Comparison of ENCODE assay signal across 1 cellular context in the genomic region with DNA sequence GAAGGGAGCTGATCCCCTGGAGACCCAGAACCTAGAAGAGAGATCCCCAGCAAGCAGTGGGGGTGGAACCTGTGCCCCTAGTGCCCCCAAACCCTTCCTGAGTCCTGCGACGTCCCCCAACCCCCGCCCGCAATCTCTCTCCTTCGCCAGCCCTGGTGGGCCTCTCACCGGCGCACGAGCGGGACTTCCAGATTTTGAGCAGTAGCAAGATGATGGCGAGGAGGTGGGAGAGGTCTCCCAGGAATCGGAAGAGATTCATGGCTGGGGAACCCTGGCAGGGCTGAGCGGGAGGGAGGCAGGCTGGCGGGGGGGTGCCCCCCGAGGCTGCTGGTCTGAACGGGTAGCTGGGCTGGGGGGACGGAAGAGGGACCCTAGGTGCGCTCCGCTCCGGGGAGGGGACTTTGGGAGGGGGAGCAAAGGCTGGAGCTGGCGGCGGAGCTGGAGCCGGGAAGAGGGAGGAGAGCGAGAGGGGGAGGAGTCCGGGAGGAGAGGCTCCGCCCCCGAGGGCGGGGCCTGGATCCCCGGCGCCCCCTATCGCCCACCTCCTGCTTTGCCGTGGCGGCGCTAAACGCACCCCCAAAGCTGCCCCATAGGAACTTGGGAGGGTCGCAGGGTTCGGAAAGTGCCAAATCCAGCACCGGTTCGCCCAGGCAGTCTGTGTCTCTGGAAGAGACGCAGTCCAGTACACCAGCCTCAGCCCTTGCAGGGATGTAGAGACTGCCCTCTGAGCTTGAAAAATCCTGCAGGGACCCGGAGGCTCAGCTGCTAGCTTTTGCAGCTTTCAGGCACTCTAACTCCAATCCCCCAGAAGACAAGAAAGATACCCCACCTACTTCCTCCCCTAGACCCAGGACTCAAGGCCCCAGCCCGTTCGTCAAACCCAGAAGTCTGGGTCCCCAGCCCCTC.
A peak's percentile ranks its signal among the peaks of the same experiment; 100 is the strongest.
TF ChIP-seq lines count a peak whose summit lies in the region.

KDELR1 (minus strand) TSS at position 452 of the 906 bp plus-strand sequence; CDS start at position 259, 193 bp downstream.

TF ChIP-seq in K562, 482 proteins besides CTCF, POLR2A, EP300 and RAD21 (continued from another document and continues in another):
- TF ChIP-seq ZKSCAN3 (CRISPR knock-in tag; IDR thresholded peaks at IDR 0.05) (no peak), PTBP1 (IDR thresholded peaks at IDR 0.05; ENCODE audit: low read depth, low read length) (no peak), THAP7 (CRISPR knock-in tag; IDR thresholded peaks at IDR 0.05) (no peak), FOS (IDR thresholded peaks at IDR 0.05; ENCODE audit: extremely low read depth, insufficient read length) (no peak), YY1 (IDR thresholded peaks at IDR 0.05; ENCODE audit: borderline replicate concordance in 1 of 3, control insufficient read depth in 1 of 3, extremely low read depth in 1 of 3, insufficient read depth in 3 of 3, insufficient read length in 1 of 3, insufficient replicate concordance in 2 of 3, low read depth in 1 of 3, low read length in 2 of 3) (peak in 1 of 3 experiments; percentile 45), SMARCA5 (IDR thresholded peaks at IDR 0.05) (no peak), BCOR (IDR thresholded peaks at IDR 0.05) (no peak), ZNF830 (CRISPR knock-in tag; IDR thresholded peaks at IDR 0.05) (no peak), CHD4 (IDR thresholded peaks at IDR 0.05; ENCODE audit: insufficient read depth, insufficient replicate concordance, low read depth, low read length, poor library complexity, severe bottlenecking) (peak; percentile 43), SIRT6 (IDR thresholded peaks at IDR 0.05; ENCODE audit: low read depth, low read length) (no peak), ZNF589 (CRISPR knock-in tag; IDR thresholded peaks at IDR 0.05; ENCODE audit: low read depth) (no peak), ZNF639 (CRISPR knock-in tag; conservative IDR thresholded peaks at IDR 0.05 in 1 of 2, IDR thresholded peaks at IDR 0.05 in 1 of 2) (no peak), TFAP4 (CRISPR knock-in tag; IDR thresholded peaks at IDR 0.05; ENCODE audit: borderline replicate concordance) (0 out of 2 replicates have a peak, but pooled peaks have one; percentile 10), BRD4 (IDR thresholded peaks at IDR 0.05) (no peak), ZBTB2 (IDR thresholded peaks at IDR 0.05) (no peak), POLR2G (IDR thresholded peaks at IDR 0.05; ENCODE audit: low read depth, low read length) (peak; percentile 67), CTCFL (IDR thresholded peaks at IDR 0.05; ENCODE audit: borderline replicate concordance, insufficient read depth, low read depth, low read length, poor library complexity, severe bottlenecking) (peak; percentile 80), CREB3L1 (IDR thresholded peaks at IDR 0.05; ENCODE audit: borderline replicate concordance, low read depth) (peak; percentile 67; the same call in 1 of the 2 replicates), TCF3 (CRISPR knock-in tag; IDR thresholded peaks at IDR 0.05) (no peak), SRSF1 (IDR thresholded peaks at IDR 0.05; ENCODE audit: low read depth, low read length) (no peak), CTBP1 (IDR thresholded peaks at IDR 0.05; ENCODE audit: borderline replicate concordance) (peak; percentile 37), KDM4B (IDR thresholded peaks at IDR 0.05; ENCODE audit: borderline replicate concordance in 2 of 2, low read depth in 1 of 2) (0 out of 4 replicates have a peak, but pooled peaks of 1 of the 2 experiments have one; percentile 39), TEAD1 (CRISPR knock-in tag; IDR thresholded peaks at IDR 0.05) (0 out of 4 replicates have a peak, but pooled peaks of 1 of the 2 experiments have one; percentile 25), BRCA1 (IDR thresholded peaks at IDR 0.05) (no peak), BRCA1 (CRISPR knock-in tag; IDR thresholded peaks at IDR 0.05) (no peak), ZNF444 (CRISPR knock-in tag; IDR thresholded peaks at IDR 0.05) (no peak), HNRNPUL1 (IDR thresholded peaks at IDR 0.05; ENCODE audit: low read length) (no peak), EGR1 (conservative IDR thresholded peaks at IDR 0.05) (0 out of 2 replicates have a peak, but pooled peaks have one; percentile 25), SIN3A (IDR thresholded peaks at IDR 0.05; ENCODE audit: borderline replicate concordance in 2 of 2, control insufficient read depth in 1 of 2, low read depth in 2 of 2, low read length in 2 of 2) (peak in 1 of 2 experiments; percentile 7; a peak in 1 of 4 replicates), RB1 (IDR thresholded peaks at IDR 0.05; ENCODE audit: low read depth) (peak; percentile 79; the same call in 1 of the 2 replicates), SP1 (CRISPR knock-in tag; IDR thresholded peaks at IDR 0.05) (peak; percentile 98), PHB (CRISPR knock-in tag; IDR thresholded peaks at IDR 0.05) (no peak), XRCC5 (IDR thresholded peaks at IDR 0.05; ENCODE audit: low read depth, low read length) (peak; percentile 83; the same call in 1 of the 2 replicates), MBD2 (IDR thresholded peaks at IDR 0.05; ENCODE audit: borderline replicate concordance, low read depth) (0 out of 2 replicates have a peak, but pooled peaks have one; percentile 13), SREBF2 (CRISPR knock-in tag; IDR thresholded peaks at IDR 0.05) (no peak)
- TF ChIP-seq, protein P1, sequence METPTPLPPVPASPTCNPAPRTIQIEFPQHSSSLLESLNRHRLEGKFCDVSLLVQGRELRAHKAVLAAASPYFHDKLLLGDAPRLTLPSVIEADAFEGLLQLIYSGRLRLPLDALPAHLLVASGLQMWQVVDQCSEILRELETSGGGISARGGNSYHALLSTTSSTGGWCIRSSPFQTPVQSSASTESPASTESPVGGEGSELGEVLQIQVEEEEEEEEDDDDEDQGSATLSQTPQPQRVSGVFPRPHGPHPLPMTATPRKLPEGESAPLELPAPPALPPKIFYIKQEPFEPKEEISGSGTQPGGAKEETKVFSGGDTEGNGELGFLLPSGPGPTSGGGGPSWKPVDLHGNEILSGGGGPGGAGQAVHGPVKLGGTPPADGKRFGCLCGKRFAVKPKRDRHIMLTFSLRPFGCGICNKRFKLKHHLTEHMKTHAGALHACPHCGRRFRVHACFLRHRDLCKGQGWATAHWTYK (CRISPR knock-in tag; IDR thresholded peaks at IDR 0.05) = 0 out of 2 replicates have a peak, but pooled peaks have one; percentile 28
- TF ChIP-seq, protein P2, sequence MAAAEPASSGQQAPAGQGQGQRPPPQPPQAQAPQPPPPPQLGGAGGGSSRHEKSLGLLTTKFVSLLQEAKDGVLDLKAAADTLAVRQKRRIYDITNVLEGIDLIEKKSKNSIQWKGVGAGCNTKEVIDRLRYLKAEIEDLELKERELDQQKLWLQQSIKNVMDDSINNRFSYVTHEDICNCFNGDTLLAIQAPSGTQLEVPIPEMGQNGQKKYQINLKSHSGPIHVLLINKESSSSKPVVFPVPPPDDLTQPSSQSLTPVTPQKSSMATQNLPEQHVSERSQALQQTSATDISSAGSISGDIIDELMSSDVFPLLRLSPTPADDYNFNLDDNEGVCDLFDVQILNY (CRISPR knock-in tag; IDR thresholded peaks at IDR 0.05) = no peak
- TF ChIP-seq, protein P3, sequence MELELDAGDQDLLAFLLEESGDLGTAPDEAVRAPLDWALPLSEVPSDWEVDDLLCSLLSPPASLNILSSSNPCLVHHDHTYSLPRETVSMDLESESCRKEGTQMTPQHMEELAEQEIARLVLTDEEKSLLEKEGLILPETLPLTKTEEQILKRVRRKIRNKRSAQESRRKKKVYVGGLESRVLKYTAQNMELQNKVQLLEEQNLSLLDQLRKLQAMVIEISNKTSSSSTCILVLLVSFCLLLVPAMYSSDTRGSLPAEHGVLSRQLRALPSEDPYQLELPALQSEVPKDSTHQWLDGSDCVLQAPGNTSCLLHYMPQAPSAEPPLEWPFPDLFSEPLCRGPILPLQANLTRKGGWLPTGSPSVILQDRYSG (tag; conservative IDR thresholded peaks at IDR 0.05; ENCODE audit: low read depth) = no peak
- TF ChIP-seq, protein P4, sequence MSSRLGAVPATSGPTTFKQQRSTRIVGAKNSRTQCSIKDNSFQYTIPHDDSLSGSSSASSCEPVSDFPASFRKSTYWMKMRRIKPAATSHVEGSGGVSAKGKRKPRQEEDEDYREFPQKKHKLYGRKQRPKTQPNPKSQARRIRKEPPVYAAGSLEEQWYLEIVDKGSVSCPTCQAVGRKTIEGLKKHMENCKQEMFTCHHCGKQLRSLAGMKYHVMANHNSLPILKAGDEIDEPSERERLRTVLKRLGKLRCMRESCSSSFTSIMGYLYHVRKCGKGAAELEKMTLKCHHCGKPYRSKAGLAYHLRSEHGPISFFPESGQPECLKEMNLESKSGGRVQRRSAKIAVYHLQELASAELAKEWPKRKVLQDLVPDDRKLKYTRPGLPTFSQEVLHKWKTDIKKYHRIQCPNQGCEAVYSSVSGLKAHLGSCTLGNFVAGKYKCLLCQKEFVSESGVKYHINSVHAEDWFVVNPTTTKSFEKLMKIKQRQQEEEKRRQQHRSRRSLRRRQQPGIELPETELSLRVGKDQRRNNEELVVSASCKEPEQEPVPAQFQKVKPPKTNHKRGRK (tag; IDR thresholded peaks at IDR 0.05) = no peak
- TF ChIP-seq, protein P5, sequence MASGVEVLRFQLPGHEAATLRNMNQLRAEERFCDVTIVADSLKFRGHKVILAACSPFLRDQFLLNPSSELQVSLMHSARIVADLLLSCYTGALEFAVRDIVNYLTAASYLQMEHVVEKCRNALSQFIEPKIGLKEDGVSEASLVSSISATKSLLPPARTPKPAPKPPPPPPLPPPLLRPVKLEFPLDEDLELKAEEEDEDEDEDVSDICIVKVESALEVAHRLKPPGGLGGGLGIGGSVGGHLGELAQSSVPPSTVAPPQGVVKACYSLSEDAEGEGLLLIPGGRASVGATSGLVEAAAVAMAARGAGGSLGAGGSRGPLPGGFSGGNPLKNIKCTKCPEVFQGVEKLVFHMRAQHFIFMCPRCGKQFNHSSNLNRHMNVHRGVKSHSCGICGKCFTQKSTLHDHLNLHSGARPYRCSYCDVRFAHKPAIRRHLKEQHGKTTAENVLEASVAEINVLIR (CRISPR knock-in tag; IDR thresholded peaks at IDR 0.05) = no peak
- TF ChIP-seq, protein P6, sequence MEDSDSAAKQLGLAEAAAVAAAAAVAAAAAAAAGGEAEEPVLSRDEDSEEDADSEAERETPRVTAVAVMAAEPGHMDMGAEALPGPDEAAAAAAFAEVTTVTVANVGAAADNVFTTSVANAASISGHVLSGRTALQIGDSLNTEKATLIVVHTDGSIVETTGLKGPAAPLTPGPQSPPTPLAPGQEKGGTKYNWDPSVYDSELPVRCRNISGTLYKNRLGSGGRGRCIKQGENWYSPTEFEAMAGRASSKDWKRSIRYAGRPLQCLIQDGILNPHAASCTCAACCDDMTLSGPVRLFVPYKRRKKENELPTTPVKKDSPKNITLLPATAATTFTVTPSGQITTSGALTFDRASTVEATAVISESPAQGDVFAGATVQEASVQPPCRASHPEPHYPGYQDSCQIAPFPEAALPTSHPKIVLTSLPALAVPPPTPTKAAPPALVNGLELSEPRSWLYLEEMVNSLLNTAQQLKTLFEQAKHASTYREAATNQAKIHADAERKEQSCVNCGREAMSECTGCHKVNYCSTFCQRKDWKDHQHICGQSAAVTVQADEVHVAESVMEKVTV (CRISPR knock-in tag; IDR thresholded peaks at IDR 0.05) = no peak
